ENCODE assay signal across 8 cellular contexts in genomic region chr2:54558188-54558975, GRCh38.
DNase-seq lines count a peak whose midpoint lies in the region; ATAC-seq and TF ChIP-seq lines count a peak whose summit lies in the region.

No MANE protein-coding gene starts in this region.

- H3K27ac ChIP-seq in cardiac muscle cell, result peak overlapping the region; percentile 91

- peak overlapping the region; percentile 34 for H3K4me3 ChIP-seq in cardiac muscle cell

- H3K27me3 Mint-ChIP-seq in IgD-negative memory B cell, result no peaks in the 10 kb centered on the region
- H3K27me3 Mint-ChIP-seq in activated naive CD4-positive, alpha-beta T cell treated with anti-CD3 and anti-CD28 coated beads, Interleukin-2, amount 10 ng/mL, durations not matched to agents 7 days and 5 days, result peaks cover 10% of the 10 kb centered on the region

- no peaks in the 10 kb centered on the region for H3K36me3 Mint-ChIP-seq in IgD-negative memory B cell
- peaks cover 31% of the 10 kb centered on the region for H3K36me3 Mint-ChIP-seq in activated naive CD4-positive, alpha-beta T cell treated with anti-CD3 and anti-CD28 coated beads, Interleukin-2, amount 10 ng/mL, durations not matched to agents 7 days and 5 days

- no peak for TF ChIP-seq CTCF in cardiac muscle cell (IDR thresholded peaks at IDR 0.05; ENCODE audit: low read depth, low read length)

- DNase-seq in DMS53 treated with DMSO at 0.1 percent for 48 hours (lab: John Stamatoyannopoulos, UW; ENCODE audit: unreplicated experiment) (peak; percentile 76), SHP77 (lab: John Stamatoyannopoulos, UW) (peak; percentile 92 to 93), cardiac muscle cell (ENCODE audit: low read depth in 1 of 2, low spot score in 1 of 2) (peak; percentile 70 to 77), posterior vena cava (ENCODE audit: low spot score) (peak; percentile 89), medulla oblongata (ENCODE audit: extremely low spot score) (no peak)
- peak; percentile 88 for DNase-seq in activated naive CD4-positive, alpha-beta T cell treated with anti-CD3 and anti-CD28 coated beads, Interleukin-2, amount 10 ng/mL, durations not matched to agents 7 days and 5 days

- ATAC-seq in GM21528 (IDR thresholded peaks at IDR 0.05; ENCODE audit: low FRiP score, unreplicated experiment), result peak; percentile 51

- H3K4me3 Mint-ChIP-seq in IgD-negative memory B cell, result peak overlapping the region; percentile 97 to 99 (median 98)
- peak overlapping the region; percentile 91 for H3K4me3 Mint-ChIP-seq in activated naive CD4-positive, alpha-beta T cell treated with anti-CD3 and anti-CD28 coated beads, Interleukin-2, amount 10 ng/mL, durations not matched to agents 7 days and 5 days

- H3K9me3 Mint-ChIP-seq in IgD-negative memory B cell, result no peaks in the 10 kb centered on the region
- no peaks in the 10 kb centered on the region for H3K9me3 Mint-ChIP-seq in activated naive CD4-positive, alpha-beta T cell treated with anti-CD3 and anti-CD28 coated beads, Interleukin-2, amount 10 ng/mL, durations not matched to agents 7 days and 5 days

- H3K4me1 ChIP-seq in cardiac muscle cell (ENCODE audit: low read depth), result peaks cover 59% of the 10 kb centered on the region

- H3K4me1 Mint-ChIP-seq in IgD-negative memory B cell, result peaks cover 18 to 37% (median 36%) of the 10 kb centered on the region in 3 donors
- H3K4me1 Mint-ChIP-seq in activated naive CD4-positive, alpha-beta T cell treated with anti-CD3 and anti-CD28 coated beads, Interleukin-2, amount 10 ng/mL, durations not matched to agents 7 days and 5 days, result peaks cover 38% of the 10 kb centered on the region

- H3K27me3 ChIP-seq in cardiac muscle cell, result no peaks in the 10 kb centered on the region

- peak overlapping the region; percentile 71 to 95 (median 94) for H3K27ac Mint-ChIP-seq in IgD-negative memory B cell
- H3K27ac Mint-ChIP-seq in activated naive CD4-positive, alpha-beta T cell treated with anti-CD3 and anti-CD28 coated beads, Interleukin-2, amount 10 ng/mL, durations not matched to agents 7 days and 5 days, result peak overlapping the region; percentile 91

- no peaks in the 10 kb centered on the region for H3K36me3 ChIP-seq in cardiac muscle cell

- intact Hi-C loops in posterior vena cava (cut with DNase I), result loop anchor here in 1 of 2 donors (5.0 to 10.0 kb wide), 2 partner anchors 86 to 844 kb away; no protein-coding TSS in a partner anchor

- CTCF ChIA-PET in activated naive CD4-positive, alpha-beta T cell treated with anti-CD3 and anti-CD28 coated beads, Interleukin-2, amount 10 ng/mL, durations not matched to agents 7 days and 5 days (lab: Charles Lee), result interaction anchor here (0.6 to 3.5 kb wide), 16 partner anchors 11 to 146 kb away, joined by 3 to 36 read pairs (median 6); no protein-coding TSS in a partner anchor

- no peaks in the 10 kb centered on the region for H3K9me3 ChIP-seq in cardiac muscle cell (ENCODE audit: low read depth)
